ENCODE assay signal across 8 cellular contexts in genomic region chr3:196499807-196500524, GRCh38. TPM values are rescaled to one million over a fixed set of nuclear protein-coding genes. Genes with fewer than 3 reads are reported as not detected.
DNase-seq lines count a peak whose midpoint lies in the region; ATAC-seq, FAIRE-seq and TF ChIP-seq lines count a peak whose summit lies in the region.

No MANE protein-coding gene starts in this region.

- H3K36me3 ChIP-seq in ES-I3 (ENCODE audit: insufficient read depth, low read length) (no peaks in the 10 kb centered on the region; the same call in 1 of the 2 replicates), psoas muscle (ENCODE audit: insufficient read depth in 1 of 2, low read depth in 1 of 2) (no peaks in the 10 kb centered on the region)

- TF ChIP-seq CTCF in epithelial cell of esophagus (IDR thresholded peaks at IDR 0.05; ENCODE audit: insufficient read depth, low read depth, low read length, missing control alignments) (no peak), psoas muscle (IDR thresholded peaks at IDR 0.05) (no peak)

- peaks cover 12% of the 10 kb centered on the region; the same call in 1 of the 2 replicates for H3K4me1 ChIP-seq in ES-I3 (ENCODE audit: insufficient read depth, low read length)
- peaks cover 16% of the 10 kb centered on the region for H3K4me1 ChIP-seq in psoas muscle

- H3K27me3 ChIP-seq in psoas muscle (ENCODE audit: insufficient read depth in 3 of 3, low read length in 2 of 3): no peaks in the 10 kb centered on the region

- WGBS in psoas muscle, 3 donors: 62 to 74% (median 67%) methylated on average over 11 of the region's 11 CpGs

- FAIRE-seq in GM12892 (lab: Jason Lieb, UNC): no peak

- peak; percentile 53 for DNase-seq in RPMI7951 (ENCODE audit: low read depth)
- DNase-seq in epithelial cell of esophagus (ENCODE audit: low read depth): no peak
- DNase-seq in psoas muscle: no peak
- no peak for DNase-seq in GM12892 (ENCODE audit: insufficient read length)
- DNase-seq in activated CD4-positive, CD25-positive, alpha-beta regulatory T cell treated with anti-CD3 and anti-CD28 coated beads, Interleukin-2, amount 50 U/mL, for 72 hours: no peak
- no peak for DNase-seq in NOMO-1 treated with DMSO at 0.1 percent for 48 hours (lab: John Stamatoyannopoulos, UW; ENCODE audit: unreplicated experiment)

- peak overlapping the region; percentile 95 for H3K9ac ChIP-seq in ES-I3 (ENCODE audit: low read depth, low read length)

- ATAC-seq in psoas muscle (no peak), HG03025 (IDR thresholded peaks at IDR 0.05; ENCODE audit: low FRiP score, unreplicated experiment) (no peak)

- H3K4me3 ChIP-seq in epithelial cell of esophagus (ENCODE audit: low read length) (peak overlapping the region; percentile 44), psoas muscle (peak overlapping the region; percentile 98)

- intact Hi-C loops in psoas muscle (cut with DNase I): loop anchor here in 1 of 2 donors (5.0 kb wide), 1 partner anchor 43 kb away; no protein-coding TSS in a partner anchor

- H3K9me3 ChIP-seq in ES-I3 (ENCODE audit: control insufficient read depth, insufficient read depth, low read length) (no peaks in the 10 kb centered on the region), psoas muscle (no peaks in the 10 kb centered on the region)

- TF ChIP-seq POLR2A in GM12892 (IDR thresholded peaks at IDR 0.05; ENCODE audit: low read depth, low read length): no peak

- peak overlapping the region; percentile 95 for H3K27ac ChIP-seq in psoas muscle

RNA-seq across cellular contexts. Expression of gene RNF168, which starts 3.6 kb away (rescaled TPM):
- 19.9 and 20.1 TPM in 2 replicates for total RNA-seq in RPMI7951 (2014; rRNA removed; shearing (Covaris generic))
- 10 to 100 TPM in 3 of 4 donors, 1 to 10 TPM in 1; 9.9 to 22.1 (median 15.8) TPM for total RNA-seq in psoas muscle
- polyA plus RNA-seq in psoas muscle: 10 to 100 TPM in 1 of 3 donors, 1 to 10 TPM in 2; 3.6 to 11.6 (median 9.9) TPM
- polyA plus RNA-seq in GM12892 (2012; ENCODE audit: missing spikeins): 17.5 TPM

RNA-seq across cellular contexts. Expression of gene SMCO1, which starts 15.2 kb away (rescaled TPM):
- total RNA-seq in RPMI7951 (2014; rRNA removed; shearing (Covaris generic)): not detected in 2 replicates
- total RNA-seq in psoas muscle: 10 to 100 TPM in 2 of 4 donors, 1 to 10 TPM in 2; 1.2 to 16.9 (median 8.8) TPM
- 10 to 100 TPM in 1 of 3 donors, 1 to 10 TPM in 2; 4.1 to 11.4 (median 5.2) TPM for polyA plus RNA-seq in psoas muscle
- not detected for polyA plus RNA-seq in GM12892 (2012; ENCODE audit: missing spikeins)
